ENCODE assay signal across 1 cellular context in genomic region chr9:91378054-91378453, GRCh38.
TF ChIP-seq lines count a peak whose summit lies in the region.

No MANE protein-coding gene starts in this region.

TF ChIP-seq in K562, 482 proteins besides CTCF, POLR2A, EP300 and RAD21:
- TF ChIP-seq TRIM24 (IDR thresholded peaks at IDR 0.05) (0 out of 4 replicates have a peak, but pooled peaks of 1 of the 2 experiments have one; percentile 21), ZNF431 (CRISPR knock-in tag; IDR thresholded peaks at IDR 0.05) (peak; percentile 97), ZFP36 (IDR thresholded peaks at IDR 0.05; ENCODE audit: low read depth, low read length, partially characterized antibody) (peak; percentile 19), CC2D1A (IDR thresholded peaks at IDR 0.05) (0 out of 2 replicates have a peak, but pooled peaks have one; percentile 13)
